In genomic region chr4:3549694-3550001, GRCh38 we compare ENCODE assay signal across 6 cellular contexts. TPM values are rescaled to one million over a fixed set of nuclear protein-coding genes. Genes with fewer than 3 reads are reported as not detected.
A peak's percentile ranks its signal among the peaks of the same experiment; 100 is the strongest.
DNase-seq lines count a peak whose midpoint lies in the region; ATAC-seq, FAIRE-seq and TF ChIP-seq lines count a peak whose summit lies in the region.
"Not testable (repeated sequence)": the region's sequence is repeated elsewhere in the genome, so short reads cannot be mapped to it uniquely, and the experiment has no call there.

No MANE protein-coding gene starts in this region.

- H3K9me1 ChIP-seq in K562 (ENCODE audit: control insufficient read depth, insufficient read depth, low read length) = not testable (repeated sequence)

- FAIRE-seq in K562 (lab: Jason Lieb, UNC); kidney (lab: Jason Lieb, UNC): not testable (repeated sequence)

- not testable (repeated sequence) for H3K4me1 Mint-ChIP-seq in WTC11; activated naive CD8-positive, alpha-beta T cell treated with anti-CD3 and anti-CD28 coated beads, Interleukin-2, amount 10 ng/mL, durations not matched to agents 7 days and 5 days

- not testable (repeated sequence) for H4K20me1 ChIP-seq in K562 (replicated peaks; ENCODE audit: control insufficient read depth, insufficient read depth, low read length)

- not testable (repeated sequence) for H3K4me1 ChIP-seq in K562 (replicated peaks in 1 of 2; ENCODE audit: control insufficient read depth in 2 of 2, insufficient read depth in 2 of 2, low read length in 2 of 2); kidney (ENCODE audit: control insufficient read depth in 1 of 2, insufficient read depth in 1 of 2, low read depth in 1 of 2, low read length in 2 of 2); upper lobe of right lung

- not testable (repeated sequence) for H3K36me3 ChIP-seq in K562 (ENCODE audit: control insufficient read depth, insufficient read depth, low read length); kidney (ENCODE audit: control insufficient read depth in 1 of 2, insufficient read depth in 2 of 2, low read length in 2 of 2); upper lobe of right lung

- not testable (repeated sequence) for H3K4me3 Mint-ChIP-seq in WTC11; activated naive CD8-positive, alpha-beta T cell treated with anti-CD3 and anti-CD28 coated beads, Interleukin-2, amount 10 ng/mL, durations not matched to agents 7 days and 5 days

- CTCF ChIA-PET in WTC11 (lab: Charles Lee); K562 (lab: Yijun Ruan, JAX; ENCODE audit: low intra/inter-chr PET ratio): not testable (repeated sequence)

- not testable (repeated sequence) for DNase-seq in WTC11 (ENCODE audit: low spot score); K562 (ENCODE audit: extremely low read depth in 1 of 4, low spot score in 3 of 4)
- peak; percentile 2 for DNase-seq in activated naive CD8-positive, alpha-beta T cell treated with anti-CD3 and anti-CD28 coated beads, Interleukin-2, amount 10 ng/mL, durations not matched to agents 7 days and 5 days
- DNase-seq in kidney (peak; percentile 37), posterior vena cava (ENCODE audit: low spot score) (peak; percentile 16), upper lobe of right lung (peak; percentile 29)

- not testable (repeated sequence) for H3K9me3 ChIP-seq in K562 (replicated peaks; ENCODE audit: control insufficient read depth, insufficient read depth, low read depth, low read length); kidney (ENCODE audit: control insufficient read depth in 1 of 2, low read length in 2 of 2); upper lobe of right lung

- in situ Hi-C loops in K562 (cut with MboI) = not testable (repeated sequence)

- BruUV-seq in K562 (replicated peaks; lab: Mats Ljungman, UMichigan) = not testable (repeated sequence)

- not testable (repeated sequence) for TF ChIP-seq CTCF in WTC11 (IDR thresholded peaks at IDR 0.05); K562 (IDR thresholded peaks at IDR 0.05 in 2 of 3, conservative IDR thresholded peaks at IDR 0.05 in 1 of 3; ENCODE audit: insufficient read depth in 2 of 3, low read depth in 1 of 3, low read length in 3 of 3); kidney (IDR thresholded peaks at IDR 0.05; ENCODE audit: borderline replicate concordance, extremely low read depth, insufficient read depth); upper lobe of right lung (IDR thresholded peaks at IDR 0.05)

- H3K36me3 Mint-ChIP-seq in WTC11; activated naive CD8-positive, alpha-beta T cell treated with anti-CD3 and anti-CD28 coated beads, Interleukin-2, amount 10 ng/mL, durations not matched to agents 7 days and 5 days: not testable (repeated sequence)

- ATAC-seq in WTC11; activated naive CD8-positive, alpha-beta T cell treated with anti-CD3 and anti-CD28 coated beads, Interleukin-2, amount 10 ng/mL, durations not matched to agents 7 days and 5 days (ENCODE audit: low read depth); K562; upper lobe of right lung: not testable (repeated sequence)

- TF ChIP-seq RAD21 in K562 (CRISPR knock-in tag; conservative IDR thresholded peaks at IDR 0.05 in 1 of 2, IDR thresholded peaks at IDR 0.05 in 1 of 2) = not testable (repeated sequence)

- H3K27ac Mint-ChIP-seq in WTC11; activated naive CD8-positive, alpha-beta T cell treated with anti-CD3 and anti-CD28 coated beads, Interleukin-2, amount 10 ng/mL, durations not matched to agents 7 days and 5 days: not testable (repeated sequence)

- H3K9me3 Mint-ChIP-seq in WTC11; activated naive CD8-positive, alpha-beta T cell treated with anti-CD3 and anti-CD28 coated beads, Interleukin-2, amount 10 ng/mL, durations not matched to agents 7 days and 5 days: not testable (repeated sequence)

- TF ChIP-seq POLR2A in K562 (conservative IDR thresholded peaks at IDR 0.05) = not testable (repeated sequence)

- H3K27ac ChIP-seq in K562 (ENCODE audit: extremely low read depth, low read depth, low read length); kidney (ENCODE audit: low read depth in 2 of 2, low read length in 2 of 2); upper lobe of right lung: not testable (repeated sequence)

- H3K4me3 ChIP-seq in K562; kidney (ENCODE audit: low read length in 2 of 2); upper lobe of right lung: not testable (repeated sequence)

- H3K79me2 ChIP-seq in K562 (ENCODE audit: control insufficient read depth, insufficient read depth, low read length) = not testable (repeated sequence)

- WGBS in K562 (ENCODE audit: insufficient coverage, low coverage, missing lambda C conversion rate) = 0% methylated on average over 3 of the region's 6 CpGs

- not testable (repeated sequence) for H3K9ac ChIP-seq in K562 (ENCODE audit: insufficient read depth in 1 of 2, low read depth in 2 of 2, low read length in 2 of 2); kidney (ENCODE audit: low read length in 2 of 2)

- intact Hi-C loops in K562 (cut with micrococcal nuclease); kidney (cut with DNase I); posterior vena cava (cut with DNase I); upper lobe of right lung (cut with DNase I): not testable (repeated sequence)

- not testable (repeated sequence) for H3K4me2 ChIP-seq in K562 (ENCODE audit: insufficient read depth, low read length)

- H3K27me3 Mint-ChIP-seq in WTC11 (ENCODE audit: low read depth); activated naive CD8-positive, alpha-beta T cell treated with anti-CD3 and anti-CD28 coated beads, Interleukin-2, amount 10 ng/mL, durations not matched to agents 7 days and 5 days: not testable (repeated sequence)

- POLR2A ChIA-PET in WTC11 (lab: Charles Lee); activated naive CD8-positive, alpha-beta T cell treated with anti-CD3 and anti-CD28 coated beads, Interleukin-2, amount 10 ng/mL, durations not matched to agents 7 days and 5 days (lab: Charles Lee); K562 (lab: Yijun Ruan, JAX): not testable (repeated sequence)

- not testable (repeated sequence) for H2AFZ ChIP-seq in K562 (ENCODE audit: low read depth, low read length)

- H3K27me3 ChIP-seq in K562 (ENCODE audit: control insufficient read depth in 2 of 2, insufficient read depth in 2 of 2, low read length in 2 of 2); upper lobe of right lung: not testable (repeated sequence)

- TF ChIP-seq EP300 in K562 (IDR thresholded peaks at IDR 0.05; ENCODE audit: low read length) = not testable (repeated sequence)

TF ChIP-seq in WTC11, 78 proteins besides CTCF, POLR2A, EP300 and RAD21:
- 0 out of 2 replicates have a peak, but pooled peaks have one; percentile 26 for TF ChIP-seq GABPB1 (CRISPR knock-in tag; IDR thresholded peaks at IDR 0.05)

TF ChIP-seq in K562, 482 proteins besides CTCF, POLR2A, EP300 and RAD21:
- TF ChIP-seq ATF3 (IDR thresholded peaks at IDR 0.05) = peak; percentile 75
- TF ChIP-seq ATF3 (CRISPR knock-in tag; conservative IDR thresholded peaks at IDR 0.05) = not testable (repeated sequence)
- peak in 1 of 2 experiments; percentile 44; a peak in 1 of 4 replicates for TF ChIP-seq TRIM24 (IDR thresholded peaks at IDR 0.05)
- TF ChIP-seq CEBPG (CRISPR knock-in tag; IDR thresholded peaks at IDR 0.05) = peak; percentile 83
- TF ChIP-seq CEBPG (tag; conservative IDR thresholded peaks at IDR 0.05 in 1 of 2, IDR thresholded peaks at IDR 0.05 in 1 of 2) = peak in 1 of 2 experiments; percentile 67; a peak in 2 of 4 replicates

RNA-seq across cellular contexts. Expression of gene LRPAP1, which starts 17.4 kb away (rescaled TPM):
- 90.8 to 106 TPM (median 97.4 TPM) in 3 replicates for total RNA-seq in WTC11 (2021)
- 10 to 100 TPM; 73.1 to 76.6 TPM for total RNA-seq in activated naive CD8-positive, alpha-beta T cell treated with anti-CD3 and anti-CD28 coated beads, Interleukin-2, amount 10 ng/mL, durations not matched to agents 7 days and 5 days
- 44.0 and 98.8 TPM in 2 replicates for total RNA-seq in K562 (2011; cell fraction: chromatin; rRNA removed; ENCODE audit: low replicate concordance)
- total RNA-seq in K562 (2011; cell fraction: nucleolus; rRNA removed) = 76.2 and 78.7 TPM in 2 replicates
- total RNA-seq in K562 (2011; cell fraction: nucleoplasm; rRNA removed) = 43.0 and 46.3 TPM in 2 replicates
- total RNA-seq in K562 (2014; rRNA removed) = 73.5 and 105 TPM in 2 replicates
- total RNA-seq in K562 (2014; rRNA removed; fragmentation: Illumina TruSeq; extraction: Trizol) = 18.7 and 24.6 TPM in 2 replicates
- total RNA-seq in K562 (2015; rRNA removed; fragmentation: Illumina TruSeq; extraction: Trizol) = 41.8 and 49.7 TPM in 2 replicates
- 72.0 and 75.5 TPM in 2 replicates for total RNA-seq in K562 (2021)
- 43.6 and 45.0 TPM in 2 replicates for polyA plus RNA-seq in K562 (2011; rRNA removed)
- 28.1 and 40.4 TPM in 2 replicates for polyA plus RNA-seq in K562 (2011; cell fraction: cytosol; rRNA removed)
- 33.7 and 47.1 TPM in 2 replicates for polyA plus RNA-seq in K562 (2011; cell fraction: nucleus; rRNA removed)
- 70.2 and 113 TPM in 2 replicates for polyA plus RNA-seq in K562 (2012)
- 33.1 and 55.4 TPM in 2 replicates for polyA plus RNA-seq in K562 (2014; fragmentation: Illumina TruSeq; extraction: Trizol)
- polyA plus RNA-seq in K562 (2014; fragmentation: Nextera tagmentation; extraction: Ambion mirVana) = 1 to 10 TPM; 1.1 to 6.1 TPM
- polyA plus RNA-seq in K562 (2014; rRNA removed) = 57.7 and 69.9 TPM in 2 replicates
- polyA minus RNA-seq in K562 (2011; rRNA and poly(A)+ RNA removed) = 23.0 and 26.5 TPM in 2 replicates
- 19.7 and 31.3 TPM in 2 replicates for polyA minus RNA-seq in K562 (2011; cell fraction: cytosol; rRNA and poly(A)+ RNA removed)
- polyA minus RNA-seq in K562 (2011; cell fraction: nucleus; rRNA and poly(A)+ RNA removed) = 17.9 and 19.5 TPM in 2 replicates
- total RNA-seq in kidney = 204 TPM
- 373 TPM for polyA plus RNA-seq in kidney (ENCODE audit: insufficient read depth, low read depth, low replicate concordance)
- total RNA-seq in posterior vena cava = 100 to 1,000 TPM in 1 of 2 donors, 10 to 100 TPM in 1; 97.9 to 147 TPM
- 195 TPM for total RNA-seq in upper lobe of right lung
